ENCODE assay signal across 17 cellular contexts in the genomic region with DNA sequence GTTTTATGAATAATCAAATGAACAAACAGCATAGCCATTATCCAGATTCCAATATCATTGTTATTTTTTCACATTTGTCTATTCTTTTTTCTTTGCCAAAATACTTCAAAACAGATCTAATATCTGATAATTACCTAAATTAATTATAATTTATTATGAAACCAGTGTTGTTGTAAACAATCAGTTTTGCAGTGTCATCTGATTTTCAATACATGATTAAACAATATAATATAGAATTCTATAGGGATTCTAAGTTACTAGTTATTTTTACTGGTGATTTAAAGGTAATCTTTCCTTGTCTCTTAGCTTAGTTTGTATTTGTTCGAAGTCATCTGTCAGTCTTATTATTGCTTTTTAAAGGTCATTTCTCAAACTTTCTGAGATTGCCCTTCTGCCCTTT.
DNase-seq lines count a peak whose midpoint lies in the region; ATAC-seq, FAIRE-seq and TF ChIP-seq lines count a peak whose summit lies in the region.
"Had no signal": no experiment of that assay in that cellular context is flagged by ENCODE, and none has a peak within 500 bp of the region (broad histone marks: within the 10 kb centered on the region; RNA-seq: fewer than 3 reads in every experiment).

No MANE protein-coding gene starts in this region.

- 90% methylated on average over 1 of the region's 1 CpG for WGBS in A549 (ENCODE audit: missing lambda C conversion rate)

- H3K36me3 Mint-ChIP-seq in activated CD4-positive, alpha-beta T cell treated with anti-CD3 and anti-CD28 coated beads for 36 hours (ENCODE audit: low read depth) = peaks cover 33% of the 10 kb centered on the region
- H3K36me3 Mint-ChIP-seq in T-cell = peaks cover 41% of the 10 kb centered on the region
- peaks cover 13% of the 10 kb centered on the region for H3K36me3 Mint-ChIP-seq in central memory CD8-positive, alpha-beta T cell (ENCODE audit: insufficient read depth)
- H3K36me3 Mint-ChIP-seq in stimulated activated effector memory CD8-positive, alpha-beta T cell treated with anti-CD3 and anti-CD28 coated beads, Interleukin-12 subunit alpha, Interleukin-12 subunit beta, amount 100 ng/mL, for 72 hours = peaks cover 92% of the 10 kb centered on the region
- peaks cover 84% of the 10 kb centered on the region for H3K36me3 Mint-ChIP-seq in activated T-helper 17 cell treated with anti-CD3 and anti-CD28 coated beads, Interleukin-2, amount 50 U/mL, for 72 hours (ENCODE audit: low read depth)

- no peak for TF ChIP-seq EP300 in A549 (IDR thresholded peaks at IDR 0.05)

- H3K4me1 Mint-ChIP-seq in activated CD4-positive, alpha-beta T cell treated with anti-CD3 and anti-CD28 coated beads for 36 hours = peaks cover 10% of the 10 kb centered on the region
- peaks cover 6 to 25% (median 20%) of the 10 kb centered on the region in 3 donors for H3K4me1 Mint-ChIP-seq in T-cell
- H3K4me1 Mint-ChIP-seq in central memory CD8-positive, alpha-beta T cell = peaks cover 33% of the 10 kb centered on the region
- peaks cover 10% of the 10 kb centered on the region for H3K4me1 Mint-ChIP-seq in stimulated activated effector memory CD8-positive, alpha-beta T cell treated with anti-CD3 and anti-CD28 coated beads, Interleukin-12 subunit alpha, Interleukin-12 subunit beta, amount 100 ng/mL, for 72 hours
- no peaks in the 10 kb centered on the region for H3K4me1 Mint-ChIP-seq in activated T-helper 17 cell treated with anti-CD3 and anti-CD28 coated beads, Interleukin-2, amount 50 U/mL, for 72 hours
- H3K4me1 Mint-ChIP-seq: CD14-positive monocyte, H9 had no signal

- TF ChIP-seq RAD21 in A549 (conservative IDR thresholded peaks at IDR 0.05 in 1 of 2, IDR thresholded peaks at IDR 0.05 in 1 of 2) = no peak

- ATAC-seq in activated CD4-positive, alpha-beta T cell treated with anti-CD3 and anti-CD28 coated beads for 36 hours = no peak
- no peak for ATAC-seq in A549
- ATAC-seq in T-cell (replicated peaks in 1 of 4) = no peak
- ATAC-seq in central memory CD8-positive, alpha-beta T cell (replicated peaks; ENCODE audit: extremely low read depth, poor library complexity, severe bottlenecking) = no peak
- no peak for ATAC-seq in stimulated activated effector memory CD8-positive, alpha-beta T cell treated with anti-CD3 and anti-CD28 coated beads, Interleukin-12 subunit alpha, Interleukin-12 subunit beta, amount 100 ng/mL, for 72 hours
- no peak for ATAC-seq in activated T-helper 17 cell treated with anti-CD3 and anti-CD28 coated beads, Interleukin-2, amount 50 U/mL, for 72 hours (replicated peaks)

- intact Hi-C loops in activated CD4-positive, alpha-beta T cell treated with anti-CD3 and anti-CD28 coated beads for 36 hours (cut with DNase I, micrococcal nuclease) = no loop called here

- DNase-seq in activated CD4-positive, alpha-beta T cell treated with anti-CD3 and anti-CD28 coated beads for 36 hours = no peak
- no peak for DNase-seq in activated CD4-positive, alpha-beta T cell treated with anti-CD3 and anti-CD28 coated beads, Interleukin-2, amount 50 U/mL, for 4 hours
- DNase-seq in A549 (ENCODE audit: low read depth in 1 of 2, low spot score in 1 of 2) = no peak
- DNase-seq in T-cell = no peak
- DNase-seq in central memory CD8-positive, alpha-beta T cell (ENCODE audit: low spot score in 2 of 2) = no peak
- DNase-seq in stimulated activated effector memory CD8-positive, alpha-beta T cell treated with anti-CD3 and anti-CD28 coated beads, Interleukin-12 subunit alpha, Interleukin-12 subunit beta, amount 100 ng/mL, for 72 hours (ENCODE audit: low spot score in 2 of 2) = no peak
- no peak for DNase-seq in NOMO-1 (lab: John Stamatoyannopoulos, UW; ENCODE audit: unreplicated experiment in 2 of 2)
- DNase-seq: CD4-positive, alpha-beta memory T cell; DMS153; DMS79; GF-D8; H9 had no signal

- H3K27me3 Mint-ChIP-seq in activated CD4-positive, alpha-beta T cell treated with anti-CD3 and anti-CD28 coated beads for 36 hours = no peaks in the 10 kb centered on the region
- H3K27me3 Mint-ChIP-seq in T-cell = no peaks in the 10 kb centered on the region
- no peaks in the 10 kb centered on the region for H3K27me3 Mint-ChIP-seq in central memory CD8-positive, alpha-beta T cell
- H3K27me3 Mint-ChIP-seq in activated T-helper 17 cell treated with anti-CD3 and anti-CD28 coated beads, Interleukin-2, amount 50 U/mL, for 72 hours = no peaks in the 10 kb centered on the region
- H3K27me3 Mint-ChIP-seq: CD4-positive, alpha-beta memory T cell had no signal

- no peak overlapping the region for H3K4me2 ChIP-seq in A549
- H3K4me2 ChIP-seq: BLaER1 had no signal

- FAIRE-seq in A549 (lab: Jason Lieb, UNC) = no peak
- FAIRE-seq: H1 had no signal

- H3K4me3 Mint-ChIP-seq in activated CD4-positive, alpha-beta T cell treated with anti-CD3 and anti-CD28 coated beads for 36 hours = no peak overlapping the region
- H3K4me3 Mint-ChIP-seq in T-cell = no peak overlapping the region
- H3K4me3 Mint-ChIP-seq in central memory CD8-positive, alpha-beta T cell = no peak overlapping the region
- H3K4me3 Mint-ChIP-seq in stimulated activated effector memory CD8-positive, alpha-beta T cell treated with anti-CD3 and anti-CD28 coated beads, Interleukin-12 subunit alpha, Interleukin-12 subunit beta, amount 100 ng/mL, for 72 hours = no peak overlapping the region
- H3K4me3 Mint-ChIP-seq in activated T-helper 17 cell treated with anti-CD3 and anti-CD28 coated beads, Interleukin-2, amount 50 U/mL, for 72 hours = no peak overlapping the region
- H3K4me3 Mint-ChIP-seq: CD14-positive monocyte; CD4-positive, alpha-beta memory T cell; H9 had no signal

- no peaks in the 10 kb centered on the region; the same call in 2 of the 3 replicates for H3K9me3 ChIP-seq in A549
- H3K9me3 ChIP-seq: BLaER1 had no signal

- peaks cover 2% of the 10 kb centered on the region for H3K9me3 Mint-ChIP-seq in activated CD4-positive, alpha-beta T cell treated with anti-CD3 and anti-CD28 coated beads for 36 hours (ENCODE audit: low read depth)
- H3K9me3 Mint-ChIP-seq in T-cell = no peaks in the 10 kb centered on the region
- H3K9me3 Mint-ChIP-seq in central memory CD8-positive, alpha-beta T cell = no peaks in the 10 kb centered on the region
- no peaks in the 10 kb centered on the region for H3K9me3 Mint-ChIP-seq in stimulated activated effector memory CD8-positive, alpha-beta T cell treated with anti-CD3 and anti-CD28 coated beads, Interleukin-12 subunit alpha, Interleukin-12 subunit beta, amount 100 ng/mL, for 72 hours
- H3K9me3 Mint-ChIP-seq in activated T-helper 17 cell treated with anti-CD3 and anti-CD28 coated beads, Interleukin-2, amount 50 U/mL, for 72 hours = no peaks in the 10 kb centered on the region
- H3K9me3 Mint-ChIP-seq: CD4-positive, alpha-beta memory T cell; H9 had no signal

- H3K27ac Mint-ChIP-seq in activated CD4-positive, alpha-beta T cell treated with anti-CD3 and anti-CD28 coated beads for 36 hours = peak overlapping the region; percentile 33
- peak overlapping the region; percentile 56 to 62 for H3K27ac Mint-ChIP-seq in T-cell
- peak overlapping the region; percentile 62 for H3K27ac Mint-ChIP-seq in central memory CD8-positive, alpha-beta T cell (ENCODE audit: low read depth)
- H3K27ac Mint-ChIP-seq in stimulated activated effector memory CD8-positive, alpha-beta T cell treated with anti-CD3 and anti-CD28 coated beads, Interleukin-12 subunit alpha, Interleukin-12 subunit beta, amount 100 ng/mL, for 72 hours = no peak overlapping the region
- no peak overlapping the region for H3K27ac Mint-ChIP-seq in activated T-helper 17 cell treated with anti-CD3 and anti-CD28 coated beads, Interleukin-2, amount 50 U/mL, for 72 hours

- POLR2A ChIA-PET in activated CD4-positive, alpha-beta T cell treated with anti-CD3 and anti-CD28 coated beads for 36 hours (lab: Charles Lee) = no interaction called here
- POLR2A ChIA-PET in A549 (lab: Yijun Ruan, JAX) (no interaction called here), T-cell (lab: Charles Lee) (no interaction called here)

- no peak for TF ChIP-seq CTCF in A549 (IDR thresholded peaks at IDR 0.05)

- no peak for TF ChIP-seq POLR2A in A549 (IDR thresholded peaks at IDR 0.05; ENCODE audit: low read length)

- no peak overlapping the region for H3K4me3 ChIP-seq in A549
- H3K4me3 ChIP-seq: BLaER1 had no signal

- H3K4me1 ChIP-seq in A549 = no peaks in the 10 kb centered on the region
- H3K4me1 ChIP-seq: BLaER1 had no signal

- CTCF ChIA-PET in activated CD4-positive, alpha-beta T cell treated with anti-CD3 and anti-CD28 coated beads for 36 hours (lab: Charles Lee) = no interaction called here
- CTCF ChIA-PET in A549 (lab: Yijun Ruan, JAX) = no interaction called here
- CTCF ChIA-PET in T-cell (lab: Charles Lee) = no interaction called here

- no peak overlapping the region for H3K27ac ChIP-seq in A549
- H3K27ac ChIP-seq: 22Rv1, BLaER1 had no signal

TF ChIP-seq in A549, 52 proteins besides CTCF, POLR2A, EP300 and RAD21:
- TF ChIP-seq MAFK (IDR thresholded peaks at IDR 0.05; ENCODE audit: partially characterized antibody) = peak; percentile 44
- no peak for TF ChIP-seq HOXA7 (CRISPR knock-in tag; IDR thresholded peaks at IDR 0.05)
TF ChIP-seq in A549: peak in this region for 1.

Comparison
In these comparisons a context has a peak if more than half of its experiments do, and no peak if none do; other contexts are left out.
1. H3K27ac Mint-ChIP-seq: peak in activated CD4-positive, alpha-beta T cell treated with anti-CD3 and anti-CD28 coated beads for 36 hours (single experiment), T-cell (2 of 2) and central memory CD8-positive, alpha-beta T cell (single experiment); none in stimulated activated effector memory CD8-positive, alpha-beta T cell treated with anti-CD3 and anti-CD28 coated beads, Interleukin-12 subunit alpha, Interleukin-12 subunit beta, amount 100 ng/mL, for 72 hours (single experiment) and activated T-helper 17 cell treated with anti-CD3 and anti-CD28 coated beads, Interleukin-2, amount 50 U/mL, for 72 hours (single experiment).